In the genomic region with DNA sequence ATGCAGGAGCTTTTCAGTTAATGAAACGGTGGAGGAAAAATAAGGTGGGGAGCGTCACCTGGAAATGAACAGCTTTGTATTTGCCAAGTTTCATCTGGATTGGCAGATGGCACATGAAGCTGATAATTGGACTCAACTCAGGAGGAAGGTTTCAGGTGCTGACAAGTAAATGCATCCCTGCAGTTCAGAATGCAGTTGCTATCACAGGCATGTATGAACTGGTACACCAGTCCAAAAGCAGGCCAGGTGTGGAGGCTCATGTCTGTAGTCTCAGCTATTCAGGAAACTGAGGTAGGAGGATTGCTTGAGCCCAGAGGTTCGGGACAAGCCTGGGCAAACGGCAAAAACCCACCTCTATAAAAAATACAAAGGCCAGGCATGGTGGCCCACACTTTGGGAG, we compare ENCODE assay signal across 31 cellular contexts. TPM values are rescaled to one million over a fixed set of nuclear protein-coding genes. Genes with fewer than 3 reads are reported as not detected.
DNase-seq lines count a peak whose midpoint lies in the region; ATAC-seq and TF ChIP-seq lines count a peak whose summit lies in the region.
"Had no signal": no experiment of that assay in that cellular context is flagged by ENCODE, and none has a peak within 500 bp of the region (broad histone marks: within the 10 kb centered on the region; RNA-seq: fewer than 3 reads in every experiment).

No MANE protein-coding gene starts in this region.

- peaks cover 4% of the 10 kb centered on the region in 2 donors for H3K36me3 Mint-ChIP-seq in activated T-cell treated with anti-CD3 and anti-CD28 coated beads, Interleukin-2, amount 50 U/mL, for 72 hours (ENCODE audit: insufficient read depth in 2 of 2)
- peaks cover 8% of the 10 kb centered on the region for H3K36me3 Mint-ChIP-seq in activated T-cell treated with anti-CD3 and anti-CD28 coated beads, Interleukin-2, amount 50 U/mL, for 4 hours (ENCODE audit: insufficient read depth)
- peaks cover 8% of the 10 kb centered on the region for H3K36me3 Mint-ChIP-seq in WTC11

- no peak for DNase-seq in activated T-cell treated with anti-CD3 and anti-CD28 coated beads, Interleukin-2, amount 50 U/mL, for 72 hours
- no peak for DNase-seq in activated T-cell treated with anti-CD3 and anti-CD28 coated beads, Interleukin-2, amount 50 U/mL, for 4 hours
- no peak for DNase-seq in WTC11 (ENCODE audit: low spot score)
- no peak for DNase-seq in esophagus squamous epithelium (lab: John Stamatoyannopoulos, UW)
- no peak for DNase-seq in suprapubic skin (ENCODE audit: low spot score in 2 of 2)
- no peak for DNase-seq in G401 (ENCODE audit: low spot score)
- no peak for DNase-seq in stimulated activated CD4-positive, alpha-beta T cell treated with anti-CD3 and anti-CD28 coated beads, Interleukin-4, amount 100 ng/mL, for 4 hours
- no peak for DNase-seq in T-helper 1 cell
- DNase-seq: activated CD4-positive, alpha-beta T cell treated with anti-CD3 and anti-CD28 coated beads, Interleukin-2, amount 50 U/mL, for 48 hours; amniotic stem cell; Caco-2; DMS79; GDM1; Karpas-422; kidney; left ventricle myocardium superior; NCI-H1436; NCI-H446 treated with DMSO at 0.1 percent for 48 hours; posterior cingulate gyrus; right lobe of liver; stimulated activated CD4-positive, alpha-beta T cell treated with anti-CD3 and anti-CD28 coated beads, Interleukin-4, amount 100 ng/mL, for 1 hour; substantia nigra; upper lobe of left lung had no signal

- 29 to 66% methylated on average over 4 of the region's 4 CpGs for WGBS in esophagus squamous epithelium, 2 donors
- 61% methylated on average over 4 of the region's 4 CpGs for WGBS in suprapubic skin

- CTCF ChIA-PET in WTC11 (lab: Charles Lee), result no interaction called here

- no peak for TF ChIP-seq POLR2A in esophagus squamous epithelium (IDR thresholded peaks at IDR 0.05)
- no peak for TF ChIP-seq POLR2A in suprapubic skin (IDR thresholded peaks at IDR 0.05)

- intact Hi-C loops in esophagus squamous epithelium (cut with DNase I), result no loop called here

- H3K4me1 ChIP-seq in esophagus squamous epithelium, result peaks cover 3 to 65% (median 12%) of the 10 kb centered on the region in 3 donors
- peaks cover 46% of the 10 kb centered on the region for H3K4me1 ChIP-seq in suprapubic skin

- H3K4me1 Mint-ChIP-seq in activated T-cell treated with anti-CD3 and anti-CD28 coated beads, Interleukin-2, amount 50 U/mL, for 72 hours (ENCODE audit: low read depth), result peaks cover 10% of the 10 kb centered on the region
- no peaks in the 10 kb centered on the region for H3K4me1 Mint-ChIP-seq in activated T-cell treated with anti-CD3 and anti-CD28 coated beads, Interleukin-2, amount 50 U/mL, for 4 hours (ENCODE audit: low read depth)
- H3K4me1 Mint-ChIP-seq in WTC11, result peaks cover 15% of the 10 kb centered on the region

- TF ChIP-seq EP300 in suprapubic skin (IDR thresholded peaks at IDR 0.05), result no peak

- H3K9me3 ChIP-seq in esophagus squamous epithelium, result no peaks in the 10 kb centered on the region
- no peaks in the 10 kb centered on the region for H3K9me3 ChIP-seq in suprapubic skin
- H3K9me3 ChIP-seq: Caco-2, heart left ventricle, neutrophil, right lobe of liver, upper lobe of left lung had no signal

- no peaks in the 10 kb centered on the region for H3K9me3 Mint-ChIP-seq in activated T-cell treated with anti-CD3 and anti-CD28 coated beads, Interleukin-2, amount 50 U/mL, for 72 hours
- no peaks in the 10 kb centered on the region for H3K9me3 Mint-ChIP-seq in activated T-cell treated with anti-CD3 and anti-CD28 coated beads, Interleukin-2, amount 50 U/mL, for 4 hours
- H3K9me3 Mint-ChIP-seq in WTC11, result peaks cover 4% of the 10 kb centered on the region; the same call in 1 of the 2 replicates
- H3K9me3 Mint-ChIP-seq: activated naive CD4-positive, alpha-beta T cell treated with anti-CD3 and anti-CD28 coated beads, Interleukin-2, amount 50 U/mL, for 24 hours; activated T-helper 1 cell treated with anti-CD3 and anti-CD28 coated beads, Interleukin-12 subunit alpha, Interleukin-12 subunit beta, Interleukin-2, Interleukin-4 antibody, amounts not matched to agents 30 ng/mL and 10 ng/mL and 1 ng/mL, durations not matched to agents 14 hours and 24 hours and 36 hours; mesothelial cell of epicardium had no signal

- POLR2A ChIA-PET in WTC11 (lab: Charles Lee), result interaction anchor here (0.7 kb wide), 1 partner anchor 11 kb away, joined by 5 read pairs; no protein-coding TSS in a partner anchor

- H3K36me3 ChIP-seq in esophagus squamous epithelium (peaks cover 0 to 12% (median 0%) of the 10 kb centered on the region in 3 donors), suprapubic skin (peaks cover 10% of the 10 kb centered on the region)

- H3K27me3 ChIP-seq in esophagus squamous epithelium, result no peaks in the 10 kb centered on the region
- H3K27me3 ChIP-seq in suprapubic skin, result no peaks in the 10 kb centered on the region
- H3K27me3 ChIP-seq: heart left ventricle, neutrophil, right lobe of liver, upper lobe of left lung had no signal

- TF ChIP-seq CTCF in WTC11 (IDR thresholded peaks at IDR 0.05), result no peak
- TF ChIP-seq CTCF in esophagus squamous epithelium (IDR thresholded peaks at IDR 0.05), result no peak
- no peak for TF ChIP-seq CTCF in suprapubic skin (IDR thresholded peaks at IDR 0.05)

- no peaks in the 10 kb centered on the region for H3K27me3 Mint-ChIP-seq in activated T-cell treated with anti-CD3 and anti-CD28 coated beads, Interleukin-2, amount 50 U/mL, for 72 hours (ENCODE audit: low read depth)
- no peaks in the 10 kb centered on the region for H3K27me3 Mint-ChIP-seq in activated T-cell treated with anti-CD3 and anti-CD28 coated beads, Interleukin-2, amount 50 U/mL, for 4 hours (ENCODE audit: low read depth)
- H3K27me3 Mint-ChIP-seq in WTC11 (ENCODE audit: low read depth), result no peaks in the 10 kb centered on the region
- H3K27me3 Mint-ChIP-seq: activated naive CD4-positive, alpha-beta T cell treated with anti-CD3 and anti-CD28 coated beads, Interleukin-2, amount 50 U/mL, for 24 hours had no signal

- ATAC-seq in activated T-cell treated with anti-CD3 and anti-CD28 coated beads, Interleukin-2, amount 50 U/mL, for 72 hours (replicated peaks in 1 of 2), result no peak
- ATAC-seq in activated T-cell treated with anti-CD3 and anti-CD28 coated beads, Interleukin-2, amount 50 U/mL, for 4 hours, result no peak
- no peak for ATAC-seq in WTC11
- ATAC-seq: HCT116, heart left ventricle, HepG2, left ventricle myocardium superior, right lobe of liver had no signal

- H3K4me3 ChIP-seq in esophagus squamous epithelium, result no peak overlapping the region
- no peak overlapping the region for H3K4me3 ChIP-seq in suprapubic skin
- H3K4me3 ChIP-seq: heart left ventricle, right lobe of liver, upper lobe of left lung had no signal

- no peak overlapping the region for H3K4me3 Mint-ChIP-seq in activated T-cell treated with anti-CD3 and anti-CD28 coated beads, Interleukin-2, amount 50 U/mL, for 72 hours
- no peak overlapping the region for H3K4me3 Mint-ChIP-seq in activated T-cell treated with anti-CD3 and anti-CD28 coated beads, Interleukin-2, amount 50 U/mL, for 4 hours
- no peak overlapping the region for H3K4me3 Mint-ChIP-seq in WTC11
- H3K4me3 Mint-ChIP-seq: activated naive CD4-positive, alpha-beta T cell treated with anti-CD3 and anti-CD28 coated beads, Interleukin-2, amount 50 U/mL, for 24 hours; activated T-helper 1 cell treated with anti-CD3 and anti-CD28 coated beads, Interleukin-12 subunit alpha, Interleukin-12 subunit beta, Interleukin-2, Interleukin-4 antibody, amounts not matched to agents 30 ng/mL and 10 ng/mL and 1 ng/mL, durations not matched to agents 14 hours and 24 hours and 36 hours; CD14-positive monocyte; mesothelial cell of epicardium had no signal

- in situ Hi-C loops in G401 (cut with HindIII; ENCODE audit: low sequenced_read_pairs), result no loop called here

- H3K27ac ChIP-seq in esophagus squamous epithelium (peak overlapping the region; percentile 41 to 71 (median 54)), suprapubic skin (peak overlapping the region; percentile 77)
- H3K27ac ChIP-seq: heart left ventricle, neutrophil, right lobe of liver, upper lobe of left lung had no signal

- peak overlapping the region; percentile 18 for H3K27ac Mint-ChIP-seq in activated T-cell treated with anti-CD3 and anti-CD28 coated beads, Interleukin-2, amount 50 U/mL, for 72 hours
- peak overlapping the region; percentile 42; the same call in 1 of the 2 replicates for H3K27ac Mint-ChIP-seq in WTC11
- H3K27ac Mint-ChIP-seq: activated naive CD4-positive, alpha-beta T cell treated with anti-CD3 and anti-CD28 coated beads, Interleukin-2, amount 50 U/mL, for 24 hours; activated T-helper 1 cell treated with anti-CD3 and anti-CD28 coated beads, Interleukin-12 subunit alpha, Interleukin-12 subunit beta, Interleukin-2, Interleukin-4 antibody, amounts not matched to agents 30 ng/mL and 10 ng/mL and 1 ng/mL, durations not matched to agents 14 hours and 24 hours and 36 hours; mesothelial cell of epicardium had no signal

TF ChIP-seq in WTC11, 78 proteins besides CTCF, POLR2A, EP300 and RAD21 (continues in another document):
- TF ChIP-seq NFYB (CRISPR knock-in tag; conservative IDR thresholded peaks at IDR 0.05; ENCODE audit: low read depth), result no peak
- no peak for TF ChIP-seq PRRX2 (CRISPR knock-in tag; IDR thresholded peaks at IDR 0.05)
- no peak for TF ChIP-seq ZBTB21 (CRISPR knock-in tag; IDR thresholded peaks at IDR 0.05; ENCODE audit: borderline replicate concordance)
- TF ChIP-seq, protein P1, sequence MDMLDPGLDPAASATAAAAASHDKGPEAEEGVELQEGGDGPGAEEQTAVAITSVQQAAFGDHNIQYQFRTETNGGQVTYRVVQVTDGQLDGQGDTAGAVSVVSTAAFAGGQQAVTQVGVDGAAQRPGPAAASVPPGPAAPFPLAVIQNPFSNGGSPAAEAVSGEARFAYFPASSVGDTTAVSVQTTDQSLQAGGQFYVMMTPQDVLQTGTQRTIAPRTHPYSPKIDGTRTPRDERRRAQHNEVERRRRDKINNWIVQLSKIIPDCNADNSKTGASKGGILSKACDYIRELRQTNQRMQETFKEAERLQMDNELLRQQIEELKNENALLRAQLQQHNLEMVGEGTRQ (CRISPR knock-in tag; IDR thresholded peaks at IDR 0.05), result no peak

RNA-seq across cellular contexts. Expression of a gene that starts 15.5 kb away (rescaled TPM):
- total RNA-seq in activated T-cell treated with anti-CD3 and anti-CD28 coated beads, Interleukin-2, amount 50 U/mL, for 72 hours, result 10 to 100 TPM; 26.0 to 43.1 TPM
- 10 to 100 TPM; 33.5 to 40.1 (median 34.6) TPM for total RNA-seq in activated T-cell treated with anti-CD3 and anti-CD28 coated beads, Interleukin-2, amount 50 U/mL, for 4 hours
- total RNA-seq in WTC11 (2021) (30.2 to 31.6 TPM (median 30.7 TPM) in 3 replicates), esophagus squamous epithelium (10 to 100 TPM; 50.2 to 93.3 (median 67.8) TPM), suprapubic skin (100 to 1,000 TPM; 363 to 847 (median 705) TPM)
- 306 and 340 TPM in 2 replicates for total RNA-seq in G401 (2014; rRNA removed; shearing (Covaris generic))
